7 cellular contexts compared by ENCODE assay signal in the genomic region with DNA sequence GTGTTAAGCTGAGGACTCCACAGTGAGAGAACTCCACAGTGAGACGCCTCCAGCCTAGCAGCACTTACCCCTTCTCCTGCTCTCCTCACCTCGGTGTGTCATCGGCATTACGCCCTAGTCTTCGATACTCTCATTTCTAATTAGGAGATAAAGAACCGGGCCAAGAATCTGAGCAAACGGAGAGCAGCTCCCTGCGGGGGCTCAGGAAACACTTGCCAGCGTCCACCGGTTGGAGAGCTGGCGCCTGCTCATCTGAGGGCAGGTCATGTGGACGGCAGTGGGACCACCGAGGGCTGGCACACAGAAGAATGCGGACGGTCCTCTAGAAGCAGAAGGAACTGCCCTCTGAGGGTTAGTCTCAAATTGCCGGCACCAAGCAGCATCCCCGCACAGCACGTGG.
"Had no signal": no experiment of that assay in that cellular context is flagged by ENCODE, and none has a peak within 500 bp of the region (broad histone marks: within the 10 kb centered on the region; RNA-seq: fewer than 3 reads in every experiment).

No MANE protein-coding gene starts in this region.

- H3K27ac ChIP-seq: GM23248, HL-60 had no signal

- H3K27ac Mint-ChIP-seq: HFFc6 had no signal

- H3K4me3 ChIP-seq: GM23248, HAP-1 had no signal

- DNase-seq: GM23248, GOT3, HFFc6, IMR-90 had no signal

- H3K4me1 ChIP-seq: HAP-1 had no signal

- H3K4me3 Mint-ChIP-seq: HFFc6 had no signal

- H3K9me3 ChIP-seq: HAP-1 had no signal

- ATAC-seq: HCT116 had no signal

- H3K9me3 Mint-ChIP-seq: HFFc6 had no signal
